ENCODE assay signal across 8 cellular contexts in genomic region chr16:23597003-23597756, GRCh38. TPM values are rescaled to one million over a fixed set of nuclear protein-coding genes. Genes with fewer than 3 reads are reported as not detected.
DNase-seq lines count a peak whose midpoint lies in the region; ATAC-seq and TF ChIP-seq lines count a peak whose summit lies in the region.

No MANE protein-coding gene starts in this region.

- CTCF ChIA-PET in CD4-positive, alpha-beta memory T cell (lab: Charles Lee; ENCODE audit: partially characterized antibody) = interaction anchor here (0.7 to 3.0 kb wide), 15 partner anchors 8 to 161 kb away, joined by 3 to 11 read pairs (median 4); partner anchors contain the start of genes EARS2 and UBFD1

- no peak for TF ChIP-seq POLR2A in thyroid gland (IDR thresholded peaks at IDR 0.05)

- no peak overlapping the region for H3K4me3 ChIP-seq in CD4-positive, alpha-beta memory T cell (ENCODE audit: low read length in 2 of 2)
- H3K4me3 ChIP-seq in HFF-Myc (replicated peaks; ENCODE audit: low read depth, low read length) = no peak overlapping the region
- H3K4me3 ChIP-seq in thyroid gland (replicated peaks in 1 of 3) = no peak overlapping the region

- peaks cover 16% of the 10 kb centered on the region for H3K4me1 ChIP-seq in CD4-positive, alpha-beta memory T cell (ENCODE audit: insufficient read depth, low read length)
- peaks cover 8 to 14% of the 10 kb centered on the region in 2 donors for H3K4me1 ChIP-seq in thyroid gland

- WGBS in thyroid gland, 2 donors = 81 to 86% methylated on average over 11 of the region's 11 CpGs

- peaks cover under 1% of the 10 kb centered on the region for H3K36me3 ChIP-seq in CD4-positive, alpha-beta memory T cell (ENCODE audit: insufficient read depth, low read length)
- H3K36me3 ChIP-seq in thyroid gland = peaks cover 0 to 2% of the 10 kb centered on the region in 2 donors

- DNase-seq in CD4-positive, alpha-beta memory T cell = no peak
- no peak for DNase-seq in HFF-Myc (ENCODE audit: extremely low read depth, low read depth)
- DNase-seq in OCI-M2 (lab: John Stamatoyannopoulos, UW; ENCODE audit: unreplicated experiment) = peak; percentile 42
- DNase-seq in chondrocyte (ENCODE audit: low spot score) = no peak
- DNase-seq in natural killer cell = no peak
- no peak for DNase-seq in NCI-H2029 treated with DMSO at 0.1 percent for 48 hours (lab: John Stamatoyannopoulos, UW)
- no peak for DNase-seq in thyroid gland

- H3K27me3 Mint-ChIP-seq in CD4-positive, alpha-beta memory T cell = no peaks in the 10 kb centered on the region
- H3K27me3 Mint-ChIP-seq in chondrocyte (ENCODE audit: low read depth) (no peaks in the 10 kb centered on the region), natural killer cell (ENCODE audit: low read depth in 2 of 2) (no peaks in the 10 kb centered on the region)

- no peak overlapping the region for H3K27ac ChIP-seq in CD4-positive, alpha-beta memory T cell (ENCODE audit: low read depth, low read length)
- H3K27ac ChIP-seq in thyroid gland = no peak overlapping the region

- POLR2A ChIA-PET in CD4-positive, alpha-beta memory T cell (lab: Charles Lee; ENCODE audit: partially characterized antibody) = interaction anchor here (1.0 to 1.3 kb wide), 4 partner anchors 27 to 87 kb away, joined by 4 to 7 read pairs (median 4); partner anchors contain the start of genes DCTN5, EARS2, GGA2 and PALB2

- intact Hi-C loops in CD4-positive, alpha-beta memory T cell (cut with micrococcal nuclease) = no loop called here
- intact Hi-C loops in natural killer cell (cut with micrococcal nuclease) = no loop called here
- intact Hi-C loops in thyroid gland (cut with DNase I) = no loop called here

- H3K9me3 ChIP-seq in CD4-positive, alpha-beta memory T cell (ENCODE audit: control insufficient read depth in 1 of 2, low read length in 2 of 2) = no peaks in the 10 kb centered on the region
- no peaks in the 10 kb centered on the region for H3K9me3 ChIP-seq in thyroid gland

- no peaks in the 10 kb centered on the region for H3K9me3 Mint-ChIP-seq in CD4-positive, alpha-beta memory T cell
- H3K9me3 Mint-ChIP-seq in chondrocyte (ENCODE audit: low read depth) = no peaks in the 10 kb centered on the region
- H3K9me3 Mint-ChIP-seq in natural killer cell = no peaks in the 10 kb centered on the region

- H3K36me3 Mint-ChIP-seq in CD4-positive, alpha-beta memory T cell = peaks cover 11 to 19% of the 10 kb centered on the region in 2 donors
- H3K36me3 Mint-ChIP-seq in chondrocyte (ENCODE audit: low read depth) = peaks cover 11% of the 10 kb centered on the region
- H3K36me3 Mint-ChIP-seq in natural killer cell = no peaks in the 10 kb centered on the region

- peak; percentile 23 for TF ChIP-seq CTCF in HFF-Myc (IDR thresholded peaks at IDR 0.05; ENCODE audit: low read depth, low read length, missing control alignments)
- TF ChIP-seq CTCF in chondrocyte (IDR thresholded peaks at IDR 0.05) = no peak
- no peak for TF ChIP-seq CTCF in natural killer cell (IDR thresholded peaks at IDR 0.05)
- no peak for TF ChIP-seq CTCF in thyroid gland (IDR thresholded peaks at IDR 0.05)

- peak overlapping the region; percentile 29 to 86 (median 56) for H3K4me3 Mint-ChIP-seq in CD4-positive, alpha-beta memory T cell
- H3K4me3 Mint-ChIP-seq in chondrocyte (ENCODE audit: unreplicated experiment) (no peak overlapping the region), natural killer cell (peak overlapping the region; percentile 78)

- H3K27ac Mint-ChIP-seq in CD4-positive, alpha-beta memory T cell = peak overlapping the region in 6 of 7 donors; percentile 1 to 77 (median 49)
- H3K27ac Mint-ChIP-seq in chondrocyte (ENCODE audit: unreplicated experiment) = peak overlapping the region; percentile 15
- peak overlapping the region in 1 of 2 donors; percentile 53 for H3K27ac Mint-ChIP-seq in natural killer cell

- H3K4me1 Mint-ChIP-seq in CD4-positive, alpha-beta memory T cell = peaks cover 6 to 38% (median 22%) of the 10 kb centered on the region in 4 donors
- peaks cover 13% of the 10 kb centered on the region for H3K4me1 Mint-ChIP-seq in chondrocyte (ENCODE audit: low read depth)
- peaks cover 4 to 22% of the 10 kb centered on the region in 2 donors for H3K4me1 Mint-ChIP-seq in natural killer cell

- ATAC-seq in natural killer cell = no peak
- ATAC-seq in HG02973 (IDR thresholded peaks at IDR 0.05; ENCODE audit: unreplicated experiment) = no peak

- no peaks in the 10 kb centered on the region for H3K27me3 ChIP-seq in CD4-positive, alpha-beta memory T cell (ENCODE audit: insufficient read depth, low read length)
- no peaks in the 10 kb centered on the region for H3K27me3 ChIP-seq in thyroid gland

RNA-seq across cellular contexts. Expression of gene NDUFAB1, which starts 1.1 kb away (rescaled TPM):
- total RNA-seq in CD4-positive, alpha-beta memory T cell = 10 to 100 TPM; 45.4 to 45.7 TPM
- polyA plus RNA-seq in CD4-positive, alpha-beta memory T cell = 100 to 1,000 TPM; 197 to 241 TPM
- total RNA-seq in chondrocyte = 62.5 to 79.2 TPM (median 62.6 TPM) in 3 replicates
- 10 to 100 TPM; 27.3 to 30.5 (median 28.3) TPM for total RNA-seq in natural killer cell
- total RNA-seq in thyroid gland = 100 to 1,000 TPM in 2 of 4 donors, 10 to 100 TPM in 2; 68.5 to 135 (median 95.1) TPM

RNA-seq across cellular contexts. Expression of gene UBFD1, which starts 39.7 kb away (rescaled TPM):
- 10 to 100 TPM; 41.0 to 41.2 TPM for total RNA-seq in CD4-positive, alpha-beta memory T cell
- 10 to 100 TPM; 11.9 to 15.3 TPM for polyA plus RNA-seq in CD4-positive, alpha-beta memory T cell
- total RNA-seq in chondrocyte (103 to 107 TPM (median 105 TPM) in 3 replicates), natural killer cell (10 to 100 TPM; 51.4 to 65.8 (median 63.6) TPM), thyroid gland (100 to 1,000 TPM in 3 of 4 donors, 10 to 100 TPM in 1; 75.0 to 147 (median 127) TPM)

RNA-seq across cellular contexts. Expression of gene EARS2, which starts 40.0 kb away (rescaled TPM):
- total RNA-seq in CD4-positive, alpha-beta memory T cell = 10 to 100 TPM; 13.6 to 16.0 TPM
- 10 to 100 TPM; 11.4 to 15.6 TPM for polyA plus RNA-seq in CD4-positive, alpha-beta memory T cell
- total RNA-seq in chondrocyte (13.3 to 21.4 TPM (median 13.9 TPM) in 3 replicates), natural killer cell (10 to 100 TPM; 12.1 to 14.2 (median 12.4) TPM), thyroid gland (10 to 100 TPM; 30.9 to 54.4 (median 50.7) TPM)

RNA-seq across cellular contexts. Expression of gene PALB2, which starts 43.9 kb away (rescaled TPM):
- 10 to 100 TPM; 12.4 to 15.0 TPM for total RNA-seq in CD4-positive, alpha-beta memory T cell
- 1 to 10 TPM; 5.4 to 7.2 TPM for polyA plus RNA-seq in CD4-positive, alpha-beta memory T cell
- total RNA-seq in chondrocyte (8.4 to 13.2 TPM (median 8.7 TPM) in 3 replicates), natural killer cell (10 to 100 TPM; 10.7 to 12.8 (median 10.9) TPM), thyroid gland (10 to 100 TPM; 10.8 to 17.2 (median 14.0) TPM)

RNA-seq across cellular contexts. Expression of gene DCTN5, which starts 44.1 kb away (rescaled TPM):
- total RNA-seq in CD4-positive, alpha-beta memory T cell = 10 to 100 TPM; 55.8 to 60.2 TPM
- 10 to 100 TPM; 55.9 to 59.5 TPM for polyA plus RNA-seq in CD4-positive, alpha-beta memory T cell
- total RNA-seq in chondrocyte (65.9 to 69.8 TPM (median 68.0 TPM) in 3 replicates), natural killer cell (10 to 100 TPM; 60.7 to 72.1 (median 65.8) TPM), thyroid gland (10 to 100 TPM; 24.1 to 51.1 (median 47.6) TPM)
